Comparison of ENCODE assay signal across 8 cellular contexts in the genomic region with DNA sequence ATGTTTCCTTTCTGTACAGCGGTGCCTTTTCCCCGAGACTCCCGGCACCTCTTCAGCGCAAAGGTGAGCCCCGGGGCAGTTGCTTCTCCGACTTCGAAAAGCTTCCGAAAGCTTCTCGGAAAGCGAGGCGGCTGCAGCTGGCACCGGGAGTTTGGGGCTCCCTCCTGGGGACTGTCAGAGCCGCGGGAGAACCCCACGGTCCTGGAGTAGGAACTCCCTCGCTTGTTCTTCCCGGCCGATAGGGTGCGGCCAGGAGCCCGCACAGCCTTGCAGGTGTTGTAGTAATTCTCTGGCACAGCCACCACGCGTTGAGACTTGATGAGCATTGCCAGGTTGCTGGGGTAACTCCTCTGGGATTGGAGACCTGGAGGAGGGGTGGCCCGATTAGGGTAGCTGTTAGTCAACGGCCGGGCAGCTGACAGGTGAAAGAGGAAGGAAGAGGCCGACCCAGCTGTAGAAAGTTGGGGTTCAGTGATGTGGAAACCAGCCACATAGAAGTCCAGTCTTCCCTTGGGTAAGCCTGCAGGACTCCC. TPM values are rescaled to one million over a fixed set of nuclear protein-coding genes. Genes with fewer than 3 reads are reported as not detected.
DNase-seq lines count a peak whose midpoint lies in the region; ATAC-seq and TF ChIP-seq lines count a peak whose summit lies in the region.

No MANE protein-coding gene starts in this region.

- no peaks in the 10 kb centered on the region for H3K27me3 ChIP-seq in HUES6 (ENCODE audit: control insufficient read depth, insufficient read depth, low read length)
- H3K27me3 ChIP-seq in NT2/D1 (ENCODE audit: insufficient read depth, insufficient read length), result no peaks in the 10 kb centered on the region
- H3K27me3 ChIP-seq in neural progenitor cell, result no peaks in the 10 kb centered on the region
- no peaks in the 10 kb centered on the region for H3K27me3 ChIP-seq in thoracic aorta (replicated peaks; ENCODE audit: insufficient read depth)

- H2AFZ ChIP-seq in neural progenitor cell (replicated peaks), result peak overlapping the region; percentile 99

- TF ChIP-seq CTCF in foreskin fibroblast (IDR thresholded peaks at IDR 0.05; ENCODE audit: low read depth, low read length) (peak; percentile 34), neural progenitor cell (IDR thresholded peaks at IDR 0.05) (peak; percentile 41), thoracic aorta (IDR thresholded peaks at IDR 0.05) (no peak)

- peak overlapping the region; percentile 87 for H3K4me2 ChIP-seq in neural progenitor cell

- H3F3A ChIP-seq in neural progenitor cell (ENCODE audit: low read depth), result peaks cover 26% of the 10 kb centered on the region

- H3K4me1 Mint-ChIP-seq in neural progenitor cell, result peaks cover 15% of the 10 kb centered on the region

- H3K79me2 ChIP-seq in neural progenitor cell (ENCODE audit: low read depth), result peaks cover 17% of the 10 kb centered on the region

- ATAC-seq in GM21526 (IDR thresholded peaks at IDR 0.05; ENCODE audit: low FRiP score, unreplicated experiment) (peak; percentile 42), thoracic aorta (ENCODE audit: insufficient number of reproducible peaks, low FRiP score, low read depth) (no peak)

- peak overlapping the region; percentile 88 for H3K4me3 Mint-ChIP-seq in neural progenitor cell

- H3K9me3 ChIP-seq in HUES6 (ENCODE audit: control insufficient read depth, insufficient read depth, low read depth, low read length) (no peaks in the 10 kb centered on the region), NT2/D1 (ENCODE audit: insufficient read depth, low read length) (no peaks in the 10 kb centered on the region), neural progenitor cell (ENCODE audit: low read depth) (no peaks in the 10 kb centered on the region), thoracic aorta (no peaks in the 10 kb centered on the region)

- peaks cover 16% of the 10 kb centered on the region for H3K4me1 ChIP-seq in HUES6 (ENCODE audit: control insufficient read depth, insufficient read depth, low read length)
- H3K4me1 ChIP-seq in NT2/D1 (ENCODE audit: insufficient read depth, insufficient read length), result peaks cover 2% of the 10 kb centered on the region
- H3K4me1 ChIP-seq in neural progenitor cell, result peaks cover 19% of the 10 kb centered on the region
- H3K4me1 ChIP-seq in thoracic aorta (ENCODE audit: control insufficient read depth in 1 of 2, low read depth in 2 of 2), result peaks cover 16 to 22% of the 10 kb centered on the region in 2 donors

- H3K9ac ChIP-seq in HUES6 (ENCODE audit: low read length) (peak overlapping the region; percentile 76), NT2/D1 (ENCODE audit: insufficient read length, low read depth) (peak overlapping the region; percentile 79), neural progenitor cell (no peak overlapping the region)

- H3K36me3 ChIP-seq in HUES6 (ENCODE audit: control insufficient read depth, insufficient read depth, low read length), result peaks cover 6% of the 10 kb centered on the region
- H3K36me3 ChIP-seq in NT2/D1 (ENCODE audit: insufficient read depth, insufficient read length, low read length), result peaks cover 4% of the 10 kb centered on the region
- no peaks in the 10 kb centered on the region for H3K36me3 ChIP-seq in neural progenitor cell
- no peaks in the 10 kb centered on the region for H3K36me3 ChIP-seq in thoracic aorta

- no peaks in the 10 kb centered on the region for H3K9me3 Mint-ChIP-seq in neural progenitor cell

- no peaks in the 10 kb centered on the region for H3K27me3 Mint-ChIP-seq in neural progenitor cell (ENCODE audit: insufficient read depth, low read depth)

- H3K27ac Mint-ChIP-seq in neural progenitor cell, result no peak overlapping the region

- no peaks in the 10 kb centered on the region for H4K20me1 ChIP-seq in neural progenitor cell (ENCODE audit: low read depth)

- H3K27ac ChIP-seq in HUES6 (ENCODE audit: low read depth, low read length), result no peak overlapping the region
- H3K27ac ChIP-seq in neural progenitor cell, result no peak overlapping the region
- peak overlapping the region; percentile 69 to 83 for H3K27ac ChIP-seq in thoracic aorta

- peaks cover 5% of the 10 kb centered on the region for H3K36me3 Mint-ChIP-seq in neural progenitor cell

- peak; percentile 91 for DNase-seq in DMS53 (lab: John Stamatoyannopoulos, UW)
- DNase-seq in NT2/D1 (ENCODE audit: low read depth, low spot score), result peak; percentile 44
- DNase-seq in activated T-helper 1 cell treated with anti-CD3 and anti-CD28 coated beads, Interleukin-2, amount 50 U/mL, for 16 hours (ENCODE audit: low read depth in 1 of 2, low spot score in 1 of 2), result peak; percentile 18 to 26
- DNase-seq in foreskin fibroblast, result peak in 1 of 2 donors; percentile 57
- DNase-seq in neural progenitor cell (ENCODE audit: low spot score), result peak; percentile 78
- peak; percentile 12 for DNase-seq in thoracic aorta (ENCODE audit: low spot score)

- peak overlapping the region; percentile 95 for H3K4me3 ChIP-seq in HUES6 (ENCODE audit: low read depth, low read length)
- peak overlapping the region; percentile 71 for H3K4me3 ChIP-seq in NT2/D1 (ENCODE audit: insufficient read length, low read depth)
- peak overlapping the region; percentile 80 to 85 for H3K4me3 ChIP-seq in foreskin fibroblast (ENCODE audit: low read depth in 1 of 2, low read length in 2 of 2)
- peak overlapping the region; percentile 96 for H3K4me3 ChIP-seq in neural progenitor cell
- peak overlapping the region; percentile 99 for H3K4me3 ChIP-seq in thoracic aorta

RNA-seq across cellular contexts. Expression of a gene that starts 0.7 kb away (rescaled TPM):
- 11.6 and 16.9 TPM in 2 replicates for total RNA-seq in neural progenitor cell (ENCODE audit: low replicate concordance)
- 10 to 100 TPM; 10.3 TPM for total RNA-seq in thoracic aorta

RNA-seq across cellular contexts. Expression of a gene that starts 1.1 kb away (rescaled TPM):
- 15.0 and 22.1 TPM in 2 replicates for total RNA-seq in neural progenitor cell (ENCODE audit: low replicate concordance)
- 1 to 10 TPM; 5.0 to 5.5 TPM for total RNA-seq in thoracic aorta

RNA-seq across cellular contexts. Expression of a gene that starts 33.5 kb away (rescaled TPM):
- not detected in 2 replicates for total RNA-seq in neural progenitor cell (ENCODE audit: low replicate concordance)
- total RNA-seq in thoracic aorta, result 1 to 10 TPM in 1 of 2 donors, under 1 TPM in 1; 0.85 to 1.2 TPM

Comparison
In these comparisons a context has a peak if more than half of its experiments do, and no peak if none do; other contexts are left out.
1. H3K27ac ChIP-seq: peak in thoracic aorta (2 of 2); none in HUES6 (single experiment) and neural progenitor cell (single experiment).
2. Peak in every context shown above with its lines, with median percentiles within 50 percentile points of each other: H3K4me3 ChIP-seq.